ENCODE assay signal across 10 cellular contexts in genomic region chr12:82593901-82594396, GRCh38.
DNase-seq lines count a peak whose midpoint lies in the region; ATAC-seq and TF ChIP-seq lines count a peak whose summit lies in the region.
"Had no signal": no experiment of that assay in that cellular context is flagged by ENCODE, and none has a peak within 500 bp of the region (broad histone marks: within the 10 kb centered on the region; RNA-seq: fewer than 3 reads in every experiment).

No MANE protein-coding gene starts in this region.

- in situ Hi-C loops in gastrocnemius medialis (cut with MboI; ENCODE audit: low sequenced_read_pairs in 4 of 4), result no loop called here

- H3K27ac Mint-ChIP-seq in glutamatergic neuron (ENCODE audit: unreplicated experiment) (peak overlapping the region; percentile 81), Calu3 (ENCODE audit: unreplicated experiment) (no peak overlapping the region)
- no peak overlapping the region for H3K27ac Mint-ChIP-seq in stimulated activated memory B cell treated with anti-CD40 and anti-IgM and Interleukin-4, amounts not matched to agents 10 μg/mL and 1 μg/mL and 100 μg/mL, for 72 hours
- H3K27ac Mint-ChIP-seq: T-helper 1 cell treated with Interleukin-12 subunit alpha and Interleukin-12 subunit beta and Interleukin-4 antibody, amounts not matched to agents 30 μg/mL and 1 μg/mL, for 36 hours had no signal

- H3K27ac ChIP-seq in gastrocnemius medialis, result no peak overlapping the region
- H3K27ac ChIP-seq: gastroesophageal sphincter had no signal

- peak; percentile 21 for DNase-seq in glutamatergic neuron
- DNase-seq in Calu3, result no peak
- no peak for DNase-seq in activated CD4-positive, CD25-positive, alpha-beta regulatory T cell treated with anti-CD3 and anti-CD28 coated beads, Interleukin-2, amount 50 U/mL, for 72 hours
- DNase-seq in gastrocnemius medialis, result no peak

- H3K9me3 Mint-ChIP-seq in glutamatergic neuron (ENCODE audit: unreplicated experiment) (peaks cover 6% of the 10 kb centered on the region), Calu3 (ENCODE audit: low read depth, unreplicated experiment) (no peaks in the 10 kb centered on the region)
- H3K9me3 Mint-ChIP-seq in stimulated activated memory B cell treated with anti-CD40 and anti-IgM and Interleukin-4, amounts not matched to agents 10 μg/mL and 1 μg/mL and 100 μg/mL, for 72 hours, result peaks cover 11% of the 10 kb centered on the region
- H3K9me3 Mint-ChIP-seq: T-helper 1 cell treated with Interleukin-12 subunit alpha and Interleukin-12 subunit beta and Interleukin-4 antibody, amounts not matched to agents 30 μg/mL and 1 μg/mL, for 36 hours had no signal

- H3K4me1 Mint-ChIP-seq in glutamatergic neuron (ENCODE audit: low read depth, unreplicated experiment) (peaks cover 35% of the 10 kb centered on the region), Calu3 (ENCODE audit: low read depth, unreplicated experiment) (no peaks in the 10 kb centered on the region)
- H3K4me1 Mint-ChIP-seq in stimulated activated memory B cell treated with anti-CD40 and anti-IgM and Interleukin-4, amounts not matched to agents 10 μg/mL and 1 μg/mL and 100 μg/mL, for 72 hours, result no peaks in the 10 kb centered on the region

- ATAC-seq in GM18519 (IDR thresholded peaks at IDR 0.05; ENCODE audit: low FRiP score, unreplicated experiment), result peak; percentile 76
- peak; percentile 95 for ATAC-seq in GM21619 (IDR thresholded peaks at IDR 0.05; ENCODE audit: unreplicated experiment)
- ATAC-seq in HG03439 (IDR thresholded peaks at IDR 0.05; ENCODE audit: unreplicated experiment), result peak; percentile 94
- no peak for ATAC-seq in stimulated activated memory B cell treated with anti-CD40 and anti-IgM and Interleukin-4, amounts not matched to agents 10 μg/mL and 1 μg/mL and 100 μg/mL, for 72 hours
- ATAC-seq in gastrocnemius medialis, result no peak
- ATAC-seq: gastroesophageal sphincter had no signal

- no peaks in the 10 kb centered on the region for H3K27me3 ChIP-seq in gastrocnemius medialis
- H3K27me3 ChIP-seq: gastroesophageal sphincter had no signal

- no TSS peak for BruUV-seq in Calu3 (replicated peaks; lab: Mats Ljungman, UMichigan)

- no peaks in the 10 kb centered on the region for H3K27me3 Mint-ChIP-seq in glutamatergic neuron (ENCODE audit: unreplicated experiment)
- H3K27me3 Mint-ChIP-seq in stimulated activated memory B cell treated with anti-CD40 and anti-IgM and Interleukin-4, amounts not matched to agents 10 μg/mL and 1 μg/mL and 100 μg/mL, for 72 hours, result no peaks in the 10 kb centered on the region
- H3K27me3 Mint-ChIP-seq in Calu3 (ENCODE audit: unreplicated experiment), result no peaks in the 10 kb centered on the region

- CTCF ChIA-PET in Calu3 (lab: Charles Lee), result no interaction called here

- H3K4me1 ChIP-seq in gastrocnemius medialis, result no peaks in the 10 kb centered on the region
- H3K4me1 ChIP-seq: gastroesophageal sphincter had no signal

- TF ChIP-seq CTCF in glutamatergic neuron (IDR thresholded peaks at IDR 0.05; ENCODE audit: partially characterized antibody, unreplicated experiment), result no peak
- TF ChIP-seq CTCF in Calu3 (IDR thresholded peaks at IDR 0.05; ENCODE audit: unreplicated experiment), result no peak
- no peak for TF ChIP-seq CTCF in gastrocnemius medialis (IDR thresholded peaks at IDR 0.05 in 4 of 5, conservative IDR thresholded peaks at IDR 0.05 in 1 of 5)

- H3K4me3 Mint-ChIP-seq in glutamatergic neuron (ENCODE audit: unreplicated experiment) (peak overlapping the region; percentile 1), Calu3 (ENCODE audit: low read depth, unreplicated experiment) (no peak overlapping the region)
- no peak overlapping the region for H3K4me3 Mint-ChIP-seq in stimulated activated memory B cell treated with anti-CD40 and anti-IgM and Interleukin-4, amounts not matched to agents 10 μg/mL and 1 μg/mL and 100 μg/mL, for 72 hours
- H3K4me3 Mint-ChIP-seq: T-helper 1 cell treated with Interleukin-12 subunit alpha and Interleukin-12 subunit beta and Interleukin-4 antibody, amounts not matched to agents 30 μg/mL and 1 μg/mL, for 36 hours had no signal

- no peak overlapping the region for H3K4me3 ChIP-seq in gastrocnemius medialis
- H3K4me3 ChIP-seq: gastroesophageal sphincter had no signal

- H3K36me3 ChIP-seq in gastrocnemius medialis, result no peaks in the 10 kb centered on the region
- H3K36me3 ChIP-seq: gastroesophageal sphincter had no signal

- no peaks in the 10 kb centered on the region for H3K9me3 ChIP-seq in gastrocnemius medialis

- no peak for TF ChIP-seq POLR2A in gastrocnemius medialis (IDR thresholded peaks at IDR 0.05)

- intact Hi-C loops in Calu3 (cut with micrococcal nuclease; ENCODE audit: unreplicated experiment) (no loop called here), gastrocnemius medialis (cut with DNase I; ENCODE audit: low total_unique reads) (no loop called here)

- H3K36me3 Mint-ChIP-seq in glutamatergic neuron (ENCODE audit: unreplicated experiment) (no peaks in the 10 kb centered on the region), Calu3 (ENCODE audit: insufficient read depth, unreplicated experiment) (no peaks in the 10 kb centered on the region)
- no peaks in the 10 kb centered on the region for H3K36me3 Mint-ChIP-seq in stimulated activated memory B cell treated with anti-CD40 and anti-IgM and Interleukin-4, amounts not matched to agents 10 μg/mL and 1 μg/mL and 100 μg/mL, for 72 hours

Comparison
In these comparisons a context has a peak if more than half of its experiments do, and no peak if none do; other contexts are left out.
1. ATAC-seq: peak in GM18519 (single experiment), GM21619 (single experiment) and HG03439 (single experiment); none in stimulated activated memory B cell treated with anti-CD40 and anti-IgM and Interleukin-4, amounts not matched to agents 10 μg/mL and 1 μg/mL and 100 μg/mL, for 72 hours (single experiment) and gastrocnemius medialis (0 of 2).